ENCODE assay signal across 24 cellular contexts in the genomic region with DNA sequence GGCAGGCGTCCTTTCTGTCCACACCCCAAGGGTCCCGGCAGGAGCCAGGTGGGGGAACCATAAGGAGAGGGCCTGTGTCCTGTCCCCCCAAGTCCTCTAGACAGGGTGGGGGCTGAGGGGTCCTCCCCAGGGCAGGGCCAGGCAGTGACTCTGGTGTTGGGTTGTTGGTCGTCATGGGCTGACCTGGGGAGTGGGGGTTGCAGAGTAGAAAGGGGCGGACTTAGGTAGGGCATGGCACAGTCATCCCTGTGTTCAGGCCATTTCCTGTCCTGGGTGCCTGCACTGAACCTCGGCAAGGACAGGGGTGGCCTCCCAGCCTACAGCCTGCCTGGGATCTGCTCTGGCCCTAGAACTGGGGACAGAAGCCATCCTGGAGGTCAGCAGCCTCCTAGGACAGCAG.
DNase-seq lines count a peak whose midpoint lies in the region; TF ChIP-seq lines count a peak whose summit lies in the region.
"Had no signal": no experiment of that assay in that cellular context is flagged by ENCODE, and none has a peak within 500 bp of the region (broad histone marks: within the 10 kb centered on the region; RNA-seq: fewer than 3 reads in every experiment).

No MANE protein-coding gene starts in this region.

- H3K79me1 ChIP-seq in neuronal stem cell (ENCODE audit: low read depth, low read length) = no peaks in the 10 kb centered on the region

- H3K18ac ChIP-seq in neuronal stem cell (ENCODE audit: low read length) = no peak overlapping the region

- peak overlapping the region; percentile 44 for H3K9ac ChIP-seq in neuronal stem cell (ENCODE audit: low read depth, low read length, poor library complexity)
- H3K9ac ChIP-seq in neural progenitor cell = no peak overlapping the region

- TF ChIP-seq CTCF in glutamatergic neuron (IDR thresholded peaks at IDR 0.05; ENCODE audit: partially characterized antibody, unreplicated experiment) (no peak), uterus (IDR thresholded peaks at IDR 0.05) (no peak), neural progenitor cell (IDR thresholded peaks at IDR 0.05) (no peak)

- H2AK5ac ChIP-seq in neuronal stem cell (ENCODE audit: low read depth, low read length) = no peak overlapping the region

- H3K9me3 Mint-ChIP-seq in activated naive CD4-positive, alpha-beta T cell treated with anti-CD3 and anti-CD28 coated beads for 36 hours = no peaks in the 10 kb centered on the region
- H3K9me3 Mint-ChIP-seq in glutamatergic neuron (ENCODE audit: unreplicated experiment) = peaks cover 11% of the 10 kb centered on the region
- peaks cover 38% of the 10 kb centered on the region for H3K9me3 Mint-ChIP-seq in neural progenitor cell
- H3K9me3 Mint-ChIP-seq: activated CD4-positive, alpha-beta T cell treated with anti-CD3 and anti-CD28 coated beads, Interleukin-2, amount 10 ng/mL, durations not matched to agents 7 days and 5 days; dendritic cell treated with granulocyte-macrophage colony-stimulating factor and Interleukin-4, amounts not matched to agents 40 ng/mL and 50 ng/mL, for 4 days had no signal

- peaks cover 7% of the 10 kb centered on the region for H3K27me3 Mint-ChIP-seq in activated naive CD4-positive, alpha-beta T cell treated with anti-CD3 and anti-CD28 coated beads for 36 hours (ENCODE audit: low read depth)
- peaks cover 5% of the 10 kb centered on the region for H3K27me3 Mint-ChIP-seq in glutamatergic neuron (ENCODE audit: unreplicated experiment)
- peaks cover 8% of the 10 kb centered on the region for H3K27me3 Mint-ChIP-seq in neural progenitor cell (ENCODE audit: insufficient read depth, low read depth)

- no peak overlapping the region for H2BK15ac ChIP-seq in neuronal stem cell (ENCODE audit: low read length)

- H2BK5ac ChIP-seq in neuronal stem cell (ENCODE audit: low read length) = no peak overlapping the region

- no peak overlapping the region for H3K14ac ChIP-seq in neuronal stem cell (ENCODE audit: low read length)

- no peak overlapping the region for H4K8ac ChIP-seq in neuronal stem cell (ENCODE audit: low read depth, low read length)

- H2BK120ac ChIP-seq in neuronal stem cell (ENCODE audit: low read depth, low read length) = no peak overlapping the region

- no peak overlapping the region for H2AFZ ChIP-seq in neuronal stem cell (ENCODE audit: low read length)
- H2AFZ ChIP-seq in neural progenitor cell (replicated peaks) = no peak overlapping the region

- peaks cover 0 to 53% of the 10 kb centered on the region in 2 donors for H3K9me3 ChIP-seq in neuronal stem cell (replicated peaks in 1 of 2; ENCODE audit: control insufficient read depth in 2 of 2, insufficient read depth in 1 of 2, low read depth in 1 of 2, low read length in 2 of 2)
- no peaks in the 10 kb centered on the region for H3K9me3 ChIP-seq in uterus
- no peaks in the 10 kb centered on the region for H3K9me3 ChIP-seq in neural progenitor cell (ENCODE audit: low read depth)
- H3K9me3 ChIP-seq: neutrophil, Peyer's patch had no signal

- H3K4me2 ChIP-seq in neuronal stem cell (ENCODE audit: insufficient read depth, low read length, poor library complexity, severe bottlenecking) (no peak overlapping the region), neural progenitor cell (no peak overlapping the region)

- H3F3A ChIP-seq in neural progenitor cell (ENCODE audit: low read depth) = no peaks in the 10 kb centered on the region

- no peak for TF ChIP-seq POLR2A in uterus (IDR thresholded peaks at IDR 0.05)

- no peak overlapping the region for H3K27ac ChIP-seq in neuronal stem cell (replicated peaks; ENCODE audit: low read length)
- no peak overlapping the region for H3K27ac ChIP-seq in uterus
- no peak overlapping the region for H3K27ac ChIP-seq in neural progenitor cell
- H3K27ac ChIP-seq: C4-2B, neutrophil, Peyer's patch had no signal

- no peaks in the 10 kb centered on the region for H3K4me1 Mint-ChIP-seq in activated naive CD4-positive, alpha-beta T cell treated with anti-CD3 and anti-CD28 coated beads for 36 hours (ENCODE audit: low read depth)
- no peaks in the 10 kb centered on the region for H3K4me1 Mint-ChIP-seq in glutamatergic neuron (ENCODE audit: low read depth, unreplicated experiment)
- no peaks in the 10 kb centered on the region for H3K4me1 Mint-ChIP-seq in neural progenitor cell
- H3K4me1 Mint-ChIP-seq: brain had no signal

- peak; percentile 4 for DNase-seq in activated naive CD4-positive, alpha-beta T cell treated with anti-CD3 and anti-CD28 coated beads for 36 hours
- no peak for DNase-seq in activated naive CD4-positive, alpha-beta T cell treated with Interleukin-2 at 50 U/mL for 16 hours
- peak; percentile 2 for DNase-seq in glutamatergic neuron
- DNase-seq in neuronal stem cell (ENCODE audit: low spot score) = no peak
- peak; percentile 1 to 5 for DNase-seq in uterus
- DNase-seq in neural progenitor cell (ENCODE audit: low spot score) = no peak
- DNase-seq in dedifferentiated amniotic fluid mesenchymal stem cell (ENCODE audit: extremely low spot score) = no peak
- DNase-seq in stimulated activated CD4-positive, alpha-beta T cell treated with anti-CD3 and anti-CD28 coated beads, Interleukin-2, amount 100 ng/mL, for 48 hours = no peak
- DNase-seq: activated CD4-positive, alpha-beta T cell treated with anti-CD3 and anti-CD28 coated beads, Interleukin-2, amount 10 ng/mL, durations not matched to agents 7 days and 5 days; DMS 273 treated with DMSO at 0.1 percent for 48 hours; foreskin fibroblast; Karpas-422; NCI-H1092; NCI-H2081; NCI-H446 treated with DMSO at 0.1 percent for 48 hours; NK-92 treated with Interleukin-12 subunit alpha and Interleukin-12 subunit beta, amount 100 ng/mL, for 24 hours; retina; stimulated activated CD4-positive, alpha-beta T cell treated with anti-CD3 and anti-CD28 coated beads, Interleukin-15, amount 100 ng/mL, for 24 hours; stimulated activated naive CD4-positive, alpha-beta T cell treated with Interleukin-2 at 50 U/mL for 16 hours had no signal

- no peaks in the 10 kb centered on the region for H3K79me2 ChIP-seq in neural progenitor cell (ENCODE audit: low read depth)

- H3K4ac ChIP-seq in neuronal stem cell (ENCODE audit: low read length) = no peak overlapping the region

- intact Hi-C loops in activated naive CD4-positive, alpha-beta T cell treated with anti-CD3 and anti-CD28 coated beads for 36 hours (cut with micrococcal nuclease) = no loop called here
- intact Hi-C loops in uterus (cut with DNase I; ENCODE audit: low total_unique reads) = no loop called here

- H4K91ac ChIP-seq in neuronal stem cell (ENCODE audit: low read depth, low read length, poor library complexity) = no peak overlapping the region

- H2BK12ac ChIP-seq in neuronal stem cell (ENCODE audit: low read length) = no peak overlapping the region

- no peaks in the 10 kb centered on the region for H3K36me3 Mint-ChIP-seq in activated naive CD4-positive, alpha-beta T cell treated with anti-CD3 and anti-CD28 coated beads for 36 hours (ENCODE audit: low read depth)
- H3K36me3 Mint-ChIP-seq in glutamatergic neuron (ENCODE audit: unreplicated experiment) (no peaks in the 10 kb centered on the region), neural progenitor cell (peaks cover 3% of the 10 kb centered on the region)
- H3K36me3 Mint-ChIP-seq: brain had no signal

- no peaks in the 10 kb centered on the region for H4K20me1 ChIP-seq in neural progenitor cell (ENCODE audit: low read depth)

- H3K4me3 Mint-ChIP-seq in activated naive CD4-positive, alpha-beta T cell treated with anti-CD3 and anti-CD28 coated beads for 36 hours = no peak overlapping the region
- H3K4me3 Mint-ChIP-seq in glutamatergic neuron (ENCODE audit: unreplicated experiment) = no peak overlapping the region
- no peak overlapping the region for H3K4me3 Mint-ChIP-seq in neural progenitor cell
- H3K4me3 Mint-ChIP-seq: activated CD4-positive, alpha-beta T cell treated with anti-CD3 and anti-CD28 coated beads, Interleukin-2, amount 10 ng/mL, durations not matched to agents 7 days and 5 days; brain; dendritic cell treated with granulocyte-macrophage colony-stimulating factor and Interleukin-4, amounts not matched to agents 40 ng/mL and 50 ng/mL, for 4 days had no signal

- H3K4me1 ChIP-seq in neuronal stem cell (ENCODE audit: control insufficient read depth in 2 of 2, insufficient read depth in 1 of 2, low read depth in 1 of 2, low read length in 2 of 2) (no peaks in the 10 kb centered on the region), uterus (no peaks in the 10 kb centered on the region), neural progenitor cell (no peaks in the 10 kb centered on the region)
- H3K4me1 ChIP-seq: Peyer's patch had no signal

- H3K4me3 ChIP-seq in neuronal stem cell (ENCODE audit: low read length in 2 of 2) (no peak overlapping the region), uterus (no peak overlapping the region), neural progenitor cell (no peak overlapping the region)
- H3K4me3 ChIP-seq: Peyer's patch had no signal

- no peak overlapping the region for H3K27ac Mint-ChIP-seq in activated naive CD4-positive, alpha-beta T cell treated with anti-CD3 and anti-CD28 coated beads for 36 hours
- H3K27ac Mint-ChIP-seq in glutamatergic neuron (ENCODE audit: unreplicated experiment) (no peak overlapping the region), neural progenitor cell (no peak overlapping the region)
- H3K27ac Mint-ChIP-seq: activated CD4-positive, alpha-beta T cell treated with anti-CD3 and anti-CD28 coated beads, Interleukin-2, amount 10 ng/mL, durations not matched to agents 7 days and 5 days; brain; dendritic cell treated with granulocyte-macrophage colony-stimulating factor and Interleukin-4, amounts not matched to agents 40 ng/mL and 50 ng/mL, for 4 days had no signal

- H3K36me3 ChIP-seq in neuronal stem cell (replicated peaks in 1 of 2; ENCODE audit: control insufficient read depth in 2 of 2, insufficient read depth in 2 of 2, low read length in 2 of 2) (no peaks in the 10 kb centered on the region), uterus (no peaks in the 10 kb centered on the region), neural progenitor cell (no peaks in the 10 kb centered on the region)
- H3K36me3 ChIP-seq: neutrophil, Peyer's patch had no signal

- H3K27me3 ChIP-seq in neuronal stem cell (ENCODE audit: control insufficient read depth in 3 of 3, insufficient read depth in 3 of 3, low read depth in 1 of 3, low read length in 3 of 3) = peaks cover 0 to 37% (median 0%) of the 10 kb centered on the region in 3 experiments
- no peaks in the 10 kb centered on the region for H3K27me3 ChIP-seq in uterus
- H3K27me3 ChIP-seq in neural progenitor cell = no peaks in the 10 kb centered on the region
- H3K27me3 ChIP-seq: Peyer's patch had no signal

- WGBS in neuronal stem cell (ENCODE audit: extremely low coverage in 2 of 2, insufficient read length in 2 of 2, insufficient replicate concordance in 1 of 2), 2 donors = no CpG with 5 or more reads among the region's 5 CpGs

- no peak overlapping the region for H3K23ac ChIP-seq in neuronal stem cell (ENCODE audit: low read depth, low read length, poor library complexity)

- CTCF ChIA-PET in activated naive CD4-positive, alpha-beta T cell treated with anti-CD3 and anti-CD28 coated beads for 36 hours (lab: Charles Lee) = no interaction called here

Comparison
In these comparisons a context has a peak if more than half of its experiments do, and no peak if none do; other contexts are left out.
1. DNase-seq: peak in activated naive CD4-positive, alpha-beta T cell treated with anti-CD3 and anti-CD28 coated beads for 36 hours (single experiment), glutamatergic neuron (single experiment) and uterus (2 of 2); none in activated naive CD4-positive, alpha-beta T cell treated with Interleukin-2 at 50 U/mL for 16 hours (single experiment), neuronal stem cell (single experiment), neural progenitor cell (single experiment), dedifferentiated amniotic fluid mesenchymal stem cell (single experiment) and stimulated activated CD4-positive, alpha-beta T cell treated with anti-CD3 and anti-CD28 coated beads, Interleukin-2, amount 100 ng/mL, for 48 hours (0 of 2).